ENCODE assay signal across 35 cellular contexts in the genomic region with DNA sequence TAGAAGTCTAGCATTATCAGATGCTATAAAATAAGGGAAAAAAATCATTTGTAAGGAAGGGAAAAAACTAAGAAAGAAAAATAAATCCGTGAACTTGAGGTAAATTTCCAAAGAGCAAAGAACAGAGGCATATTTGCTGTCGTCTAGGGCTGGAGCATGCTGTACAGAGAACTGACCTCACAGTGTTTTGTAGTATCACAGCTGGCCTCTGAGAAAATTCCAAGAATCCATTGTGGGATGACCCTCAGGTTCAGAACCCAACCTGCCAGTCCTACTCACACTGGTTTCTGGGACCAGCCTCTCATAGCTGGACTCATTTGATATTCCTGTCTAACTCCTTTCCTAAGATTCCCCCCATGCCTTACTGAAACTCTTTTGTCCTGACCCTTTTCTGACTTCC.
"Had no signal": no experiment of that assay in that cellular context is flagged by ENCODE, and none has a peak within 500 bp of the region (broad histone marks: within the 10 kb centered on the region; RNA-seq: fewer than 3 reads in every experiment).

No MANE protein-coding gene starts in this region.

- ATAC-seq: activated CD8-positive, alpha-beta T cell treated with anti-CD3 and anti-CD28 coated beads for 36 hours; activated T-cell treated with anti-CD3 and anti-CD28 coated beads, Interleukin-2, amount 50 U/mL, for 72 hours; activated T-helper 17 cell treated with anti-CD3 and anti-CD28 coated beads, Interleukin-2, amount 50 U/mL, for 72 hours; PC-3 had no signal

- H3K36me3 ChIP-seq: cardiac muscle cell, Peyer's patch, SJSA1 had no signal

- H3K4me3 ChIP-seq: cardiac muscle cell, Peyer's patch, SJSA1 had no signal

- H3K9me3 ChIP-seq: Peyer's patch, SJSA1, SK-N-SH had no signal

- H3K27ac Mint-ChIP-seq: activated CD4-positive, alpha-beta T cell treated with anti-CD3 and anti-CD28 coated beads, Interleukin-2, amount 10 ng/mL, durations not matched to agents 24 days and 14 days; activated CD8-positive, alpha-beta T cell treated with anti-CD3 and anti-CD28 coated beads for 36 hours; activated naive CD8-positive, alpha-beta T cell treated with anti-CD3 and anti-CD28 coated beads, Interleukin-2, amount 10 ng/mL, durations not matched to agents 7 days and 5 days; activated T-cell treated with anti-CD3 and anti-CD28 coated beads, Interleukin-2, amount 50 U/mL, for 72 hours; activated T-helper 17 cell treated with anti-CD3 and anti-CD28 coated beads, Interleukin-2, amount 50 U/mL, for 72 hours; T-helper 1 cell treated with Interleukin-12 subunit alpha and Interleukin-12 subunit beta and Interleukin-4 antibody, amounts not matched to agents 30 μg/mL and 1 μg/mL, for 36 hours; T-helper 2 cell treated with Interferon-gamma antibody and Interleukin-4, amounts not matched to agents 5 μg/mL and 100 μg/mL, for 36 hours had no signal

- DNase-seq: activated CD4-positive, alpha-beta T cell treated with anti-CD3 and anti-CD28 coated beads, Interleukin-2, amount 10 ng/mL, durations not matched to agents 24 days and 14 days; activated CD4-positive, alpha-beta T cell treated with anti-CD3 and anti-CD28 coated beads, Interleukin-2, amount 50 U/mL, for 4 hours; activated CD8-positive, alpha-beta T cell treated with anti-CD3 and anti-CD28 coated beads for 36 hours; activated effector memory CD4-positive, alpha-beta T cell treated with anti-CD3 and anti-CD28 coated beads, Interleukin-2, amount 50 U/mL, for 16 hours; activated naive CD4-positive, alpha-beta T cell; activated naive CD4-positive, alpha-beta T cell treated with anti-CD3 and anti-CD28 coated beads, Interleukin-2, amount 50 U/mL, for 16 hours; activated naive CD8-positive, alpha-beta T cell treated with anti-CD3 and anti-CD28 coated beads, Interleukin-2, amount 10 ng/mL, durations not matched to agents 7 days and 5 days; activated T-cell treated with anti-CD3 and anti-CD28 coated beads, Interleukin-2, amount 50 U/mL, for 1 hour; activated T-cell treated with anti-CD3 and anti-CD28 coated beads, Interleukin-2, amount 50 U/mL, for 72 hours; amygdala; MM.1S; MV-4-11; NCI-H1092; NCI-H1417; NCI-H146; NCI-H187; NCI-H2029 treated with DMSO at 0.1 percent for 48 hours; NCI-H2107; NCI-H2171; NCI-H345; NCI-H510A; NCI-H526; NCI-H748 treated with DMSO at 0.1 percent for 48 hours; NK-92 treated with Interleukin-12 subunit alpha and Interleukin-12 subunit beta, amount 100 ng/mL, for 24 hours; PC-3; Peyer's patch; RPMI8226; SHP77 treated with DMSO at 0.1 percent for 48 hours; SK-N-SH had no signal

- H3K27ac ChIP-seq: cardiac muscle cell, KMS-11, Peyer's patch, SJSA1 had no signal

- H3K9me3 Mint-ChIP-seq: activated CD4-positive, alpha-beta T cell treated with anti-CD3 and anti-CD28 coated beads, Interleukin-2, amount 10 ng/mL, durations not matched to agents 24 days and 14 days; activated naive CD8-positive, alpha-beta T cell treated with anti-CD3 and anti-CD28 coated beads, Interleukin-2, amount 10 ng/mL, durations not matched to agents 7 days and 5 days; T-helper 2 cell treated with Interferon-gamma antibody and Interleukin-4, amounts not matched to agents 5 μg/mL and 100 μg/mL, for 36 hours had no signal

- H3K36me3 Mint-ChIP-seq: activated naive CD8-positive, alpha-beta T cell treated with anti-CD3 and anti-CD28 coated beads, Interleukin-2, amount 10 ng/mL, durations not matched to agents 7 days and 5 days had no signal

- H3K4me1 ChIP-seq: Peyer's patch, SJSA1 had no signal

- H3K27me3 ChIP-seq: cardiac muscle cell, Peyer's patch, SJSA1 had no signal
